35 cellular contexts compared by ENCODE assay signal in genomic region chr18:36595818-36596215, GRCh38.
"Had no signal": no experiment of that assay in that cellular context is flagged by ENCODE, and none has a peak within 500 bp of the region (broad histone marks: within the 10 kb centered on the region; RNA-seq: fewer than 3 reads in every experiment).

No MANE protein-coding gene starts in this region.

- H3K27ac ChIP-seq: KMS-11 had no signal

- H3K9ac ChIP-seq: KMS-11 had no signal

- H3K4me3 ChIP-seq: MG63 had no signal

- H3K9me3 ChIP-seq: MG63 had no signal

- H3K36me3 ChIP-seq: MG63 had no signal

- H3K27me3 ChIP-seq: MG63 had no signal

- DNase-seq: Karpas-422, Kasumi-1, KBM-7, KG1, MG63, MM.1S, MV-4-11, NCI-H1048, NCI-H1092, NCI-H1092 treated with DMSO at 0.1 percent for 48 hours, NCI-H1105, NCI-H1105 treated with DMSO at 0.1 percent for 48 hours, NCI-H1417, NCI-H1417 treated with DMSO at 0.1 percent for 48 hours, NCI-H1436, NCI-H1436 treated with DMSO at 0.1 percent for 48 hours, NCI-H146, NCI-H1694, NCI-H1694 treated with DMSO at 0.1 percent for 48 hours, NCI-H187, NCI-H187 treated with DMSO at 0.1 percent for 48 hours, NCI-H2029, NCI-H2029 treated with DMSO at 0.1 percent for 48 hours, NCI-H2081, NCI-H2081 treated with DMSO at 0.1 percent for 48 hours, NCI-H2107, NCI-H2171, NCI-H2171 treated with DMSO at 0.1 percent for 48 hours, NCI-H2227 treated with DMSO at 0.1 percent for 48 hours, NCI-H226, NCI-H345, NCI-H446, NCI-H446 treated with DMSO at 0.1 percent for 48 hours, NCI-H510A had no signal

- H3K4me2 ChIP-seq: KMS-11 had no signal
